Comparison of ENCODE assay signal across 9 cellular contexts in genomic region chr6:164085552-164086325, GRCh38.
A peak's percentile ranks its signal among the peaks of the same experiment; 100 is the strongest.
DNase-seq lines count a peak whose midpoint lies in the region; ATAC-seq, FAIRE-seq and TF ChIP-seq lines count a peak whose summit lies in the region.
"Had no signal": no experiment of that assay in that cellular context is flagged by ENCODE, and none has a peak within 500 bp of the region (broad histone marks: within the 10 kb centered on the region; RNA-seq: fewer than 3 reads in every experiment).

No MANE protein-coding gene starts in this region.

- peak overlapping the region in 1 of 3 experiments; percentile 2 for H3K4me3 Mint-ChIP-seq in nephron

- intact Hi-C loops in Right ventricle myocardium superior (cut with DNase I) (no loop called here), upper lobe of right lung (cut with DNase I) (no loop called here)

- no peaks in the 10 kb centered on the region for H3K36me3 ChIP-seq in upper lobe of right lung

- TF ChIP-seq CTCF in nephron (IDR thresholded peaks at IDR 0.05; ENCODE audit: unreplicated experiment in 3 of 3) (no peak), upper lobe of right lung (IDR thresholded peaks at IDR 0.05) (no peak)

- H3K4me1 Mint-ChIP-seq in nephron = peaks cover 24% of the 10 kb centered on the region

- FAIRE-seq in HTR-8/SVneo (lab: Jason Lieb, UNC) = no peak

- H3K36me3 Mint-ChIP-seq in nephron (ENCODE audit: low read depth) = no peaks in the 10 kb centered on the region

- no peaks in the 10 kb centered on the region for H3K27me3 ChIP-seq in upper lobe of right lung

- no peaks in the 10 kb centered on the region for H3K9me3 Mint-ChIP-seq in nephron

- H3K4me3 ChIP-seq in upper lobe of right lung = no peak overlapping the region

- H3K9me3 ChIP-seq in upper lobe of right lung = no peaks in the 10 kb centered on the region

- H3K27me3 Mint-ChIP-seq in nephron (ENCODE audit: low read depth) = peaks cover 13% of the 10 kb centered on the region

- peak overlapping the region; percentile 79 to 95 (median 91) for H3K27ac Mint-ChIP-seq in nephron

- H3K4me1 ChIP-seq in upper lobe of right lung = no peaks in the 10 kb centered on the region

- peak overlapping the region; percentile 6 for H3K27ac ChIP-seq in upper lobe of right lung

- peak in 56 of 58 donors; percentile 36 to 98 (median 90) for DNase-seq in anterior cingulate cortex (lab: John Stamatoyannopoulos, UW)
- peak; percentile 92 for DNase-seq in Right ventricle myocardium superior
- DNase-seq in upper lobe of right lung = no peak
- DNase-seq in HTR-8/SVneo (ENCODE audit: insufficient read length, low spot score) = no peak
- DNase-seq in A172 (ENCODE audit: low spot score) = no peak
- DNase-seq in activated naive CD4-positive, alpha-beta T cell treated with Interleukin-2 at 50 U/mL for 16 hours = no peak
- DNase-seq: activated naive CD4-positive, alpha-beta T cell; NCI-H1694 treated with DMSO at 0.1 percent for 48 hours had no signal

- ATAC-seq in Right ventricle myocardium superior (ENCODE audit: poor library complexity) = peak; percentile 94
- peak; percentile 33 for ATAC-seq in upper lobe of right lung

Comparison
In these comparisons a context has a peak if more than half of its experiments do, and no peak if none do; other contexts are left out.
1. DNase-seq: peak in anterior cingulate cortex (56 of 58) and Right ventricle myocardium superior (single experiment); none in upper lobe of right lung (single experiment), HTR-8/SVneo (single experiment), A172 (single experiment) and activated naive CD4-positive, alpha-beta T cell treated with Interleukin-2 at 50 U/mL for 16 hours (single experiment).